ENCODE assay signal across 8 cellular contexts in the genomic region with DNA sequence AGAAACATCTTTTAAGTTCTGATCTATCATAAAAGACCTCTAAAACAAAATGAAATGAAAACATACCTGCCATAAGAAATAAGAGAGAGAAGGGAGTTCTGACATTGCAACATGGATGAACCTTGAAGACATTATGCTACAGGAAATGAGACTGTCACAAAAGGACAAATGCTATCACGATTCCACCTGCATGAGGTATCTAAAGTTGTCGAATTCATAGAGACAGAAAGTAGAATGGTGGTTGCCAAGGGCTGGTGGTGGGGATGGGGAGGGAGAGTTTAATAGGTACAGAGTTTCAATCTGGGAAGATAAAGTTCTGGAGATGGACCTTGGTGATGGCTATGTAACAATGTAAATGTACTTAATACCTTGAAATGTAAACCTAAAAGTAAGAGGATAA. TPM values are rescaled to one million over a fixed set of nuclear protein-coding genes. Genes with fewer than 3 reads are reported as not detected.
DNase-seq lines count a peak whose midpoint lies in the region; ATAC-seq and TF ChIP-seq lines count a peak whose summit lies in the region.

No MANE protein-coding gene starts in this region.

- H3K4me3 ChIP-seq in cardiac muscle cell (peak overlapping the region; percentile 100), astrocyte of the cerebellum (ENCODE audit: low read depth, low read length) (peak overlapping the region; percentile 65), right lobe of liver (peak overlapping the region; percentile 1 to 88 (median 5)), tibial artery (no peak overlapping the region)

- WGBS in right lobe of liver (ENCODE audit: insufficient coverage, low coverage, low lambda C conversion rate, missing lambda C conversion rate), result 50% methylated on average over 2 of the region's 2 CpGs

- H3K27me3 ChIP-seq in cardiac muscle cell (no peaks in the 10 kb centered on the region), right lobe of liver (no peaks in the 10 kb centered on the region), tibial artery (no peaks in the 10 kb centered on the region)

- H3K27me3 Mint-ChIP-seq in type B pancreatic cell, result peaks cover 6% of the 10 kb centered on the region

- H3K4me1 ChIP-seq in cardiac muscle cell (ENCODE audit: low read depth) (peaks cover 45% of the 10 kb centered on the region), right lobe of liver (peaks cover 0 to 48% (median 8%) of the 10 kb centered on the region in 4 donors), tibial artery (peaks cover 0 to 36% (median 22%) of the 10 kb centered on the region in 4 donors)

- no peak overlapping the region for H3K27ac ChIP-seq in cardiac muscle cell
- H3K27ac ChIP-seq in right lobe of liver, result no peak overlapping the region
- no peak overlapping the region for H3K27ac ChIP-seq in tibial artery

- no peak for DNase-seq in cardiac muscle cell (ENCODE audit: low read depth in 1 of 2, low spot score in 1 of 2)
- DNase-seq in cardiac septum (ENCODE audit: low spot score), result no peak
- DNase-seq in astrocyte of the cerebellum (ENCODE audit: low read depth), result no peak
- no peak for DNase-seq in right lobe of liver
- no peak for DNase-seq in type B pancreatic cell (ENCODE audit: extremely low spot score, unreplicated experiment)
- no peak for DNase-seq in middle frontal gyrus (ENCODE audit: extremely low spot score, low spot score)
- DNase-seq in sciatic nerve (ENCODE audit: low spot score), result no peak
- DNase-seq in tibial artery, result no peak

- H3K27ac Mint-ChIP-seq in type B pancreatic cell, result peak overlapping the region; percentile 96

- peak overlapping the region; percentile 100 for H3K4me3 Mint-ChIP-seq in type B pancreatic cell

- in situ Hi-C loops in astrocyte of the cerebellum (cut with HindIII; ENCODE audit: low sequenced_read_pairs), result no loop called here

- no peak for TF ChIP-seq POLR2A in right lobe of liver (IDR thresholded peaks at IDR 0.05)

- intact Hi-C loops in cardiac septum (cut with DNase I) (loop anchor here (5.0 kb wide), 1 partner anchor 114 kb away; no protein-coding TSS in a partner anchor), right lobe of liver (cut with DNase I) (no loop called here), sciatic nerve (cut with DNase I) (no loop called here), tibial artery (cut with DNase I; ENCODE audit: low total_unique reads) (no loop called here)

- peaks cover 49% of the 10 kb centered on the region for H3K36me3 Mint-ChIP-seq in type B pancreatic cell

- no peak for TF ChIP-seq CTCF in cardiac muscle cell (IDR thresholded peaks at IDR 0.05; ENCODE audit: low read depth, low read length)
- no peak for TF ChIP-seq CTCF in astrocyte of the cerebellum (IDR thresholded peaks at IDR 0.05; ENCODE audit: low read depth, low read length, missing control alignments)
- TF ChIP-seq CTCF in right lobe of liver (IDR thresholded peaks at IDR 0.05), result no peak
- no peak for TF ChIP-seq CTCF in type B pancreatic cell (conservative IDR thresholded peaks at IDR 0.05)
- no peak for TF ChIP-seq CTCF in tibial artery (IDR thresholded peaks at IDR 0.05)

- peaks cover 43% of the 10 kb centered on the region for H3K4me1 Mint-ChIP-seq in type B pancreatic cell (ENCODE audit: unreplicated experiment)

- ATAC-seq in right lobe of liver (no peak), sciatic nerve (no peak)

- no peaks in the 10 kb centered on the region for H3K9me3 ChIP-seq in cardiac muscle cell (ENCODE audit: low read depth)
- H3K9me3 ChIP-seq in right lobe of liver, result no peaks in the 10 kb centered on the region
- no peaks in the 10 kb centered on the region for H3K9me3 ChIP-seq in tibial artery

- peaks cover 10% of the 10 kb centered on the region for H3K9me3 Mint-ChIP-seq in type B pancreatic cell

- H3K36me3 ChIP-seq in cardiac muscle cell (peaks cover 5% of the 10 kb centered on the region), right lobe of liver (peaks cover 0 to 7% (median 0%) of the 10 kb centered on the region in 4 donors), tibial artery (no peaks in the 10 kb centered on the region)

RNA-seq across cellular contexts. Expression of a gene that starts 3.3 kb away (rescaled TPM):
- total RNA-seq in cardiac muscle cell, result 356 and 401 TPM in 2 replicates
- polyA plus RNA-seq in cardiac muscle cell, result 375 and 448 TPM in 2 replicates
- 141 TPM for total RNA-seq in cardiac septum
- total RNA-seq in right lobe of liver, result 100 to 1,000 TPM in 1 of 6 experiments, 10 to 100 TPM in 5; 26.4 to 161 (median 35.9) TPM
- 166 and 349 TPM in 2 replicates for total RNA-seq in type B pancreatic cell (ENCODE audit: low replicate concordance)
- total RNA-seq in sciatic nerve, result 113 TPM

Comparison
In these comparisons a context has a peak if more than half of its experiments do, and no peak if none do; other contexts are left out.
1. H3K4me3 ChIP-seq: peak in cardiac muscle cell (single experiment), astrocyte of the cerebellum (single experiment) and right lobe of liver (3 of 3); none in tibial artery (0 of 2).